Comparison of ENCODE assay signal across 1 cellular context in genomic region chr20:38725458-38725958, GRCh38.
TF ChIP-seq lines count a peak whose summit lies in the region.

No MANE protein-coding gene starts in this region.

TF ChIP-seq in H1, 55 proteins besides CTCF, POLR2A, EP300 and RAD21:
- TF ChIP-seq CTBP2 (IDR thresholded peaks at IDR 0.05; ENCODE audit: borderline replicate concordance, insufficient read depth, insufficient read length, low read length) (peak; percentile 26), PHF8 (conservative IDR thresholded peaks at IDR 0.05; ENCODE audit: low read depth, low read length) (no peak), SIX5 (IDR thresholded peaks at IDR 0.05; ENCODE audit: low read depth, low read length) (no peak), NANOG (IDR thresholded peaks at IDR 0.05; ENCODE audit: insufficient read depth, low read depth, low read length, poor library complexity, severe bottlenecking) (no peak), RNF2 (IDR thresholded peaks at IDR 0.05; ENCODE audit: borderline replicate concordance, low read depth, low read length, missing control alignments, poor library complexity, severe bottlenecking) (peak; percentile 26), E2F6 (IDR thresholded peaks at IDR 0.05) (no peak; the same call in 1 of the 2 replicates), CHD7 (IDR thresholded peaks at IDR 0.05; ENCODE audit: insufficient replicate concordance, low read length) (no peak)
